In the genomic region with DNA sequence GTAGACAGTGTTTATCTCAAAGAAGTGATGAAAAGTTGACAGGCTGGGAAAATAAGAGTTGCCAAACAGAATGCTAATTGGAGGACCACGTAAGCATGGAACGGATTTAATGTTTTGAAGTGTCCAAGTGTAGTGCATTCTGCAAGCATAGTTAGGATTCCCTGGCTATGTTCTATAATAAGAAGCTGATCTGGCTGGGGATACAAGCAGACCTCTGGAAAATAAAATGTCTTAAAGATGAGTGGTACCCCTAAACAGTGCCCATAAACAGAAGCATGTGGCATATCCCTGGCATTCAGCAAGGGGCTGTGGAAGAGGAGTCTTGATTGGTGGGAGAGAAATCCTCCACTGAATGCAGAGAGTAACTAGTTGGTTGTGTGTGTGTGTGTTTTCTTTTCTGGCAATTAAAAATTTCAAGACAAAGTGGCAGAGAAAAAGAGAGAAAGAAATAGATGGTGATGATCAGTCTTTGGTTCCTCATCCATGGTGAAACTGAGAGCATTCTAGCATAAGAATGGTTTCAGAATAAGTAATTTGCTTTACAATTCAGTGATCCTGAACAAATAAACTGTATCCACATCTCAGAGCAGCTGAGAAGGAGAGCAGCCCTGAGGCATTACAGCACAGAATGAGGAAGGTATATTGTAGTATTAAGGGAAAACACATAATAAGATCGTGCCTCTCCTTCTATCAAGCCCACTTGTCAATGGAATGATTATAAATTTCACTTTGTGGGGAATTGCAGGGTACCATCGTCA, we compare ENCODE assay signal across 17 cellular contexts. TPM values are rescaled to one million over a fixed set of nuclear protein-coding genes. Genes with fewer than 3 reads are reported as not detected.
DNase-seq lines count a peak whose midpoint lies in the region; ATAC-seq and TF ChIP-seq lines count a peak whose summit lies in the region.
"Had no signal": no experiment of that assay in that cellular context is flagged by ENCODE, and none has a peak within 500 bp of the region (broad histone marks: within the 10 kb centered on the region; RNA-seq: fewer than 3 reads in every experiment).

No MANE protein-coding gene starts in this region.

- WGBS in esophagus squamous epithelium, 2 donors = 60 to 63% methylated on average over 4 of the region's 4 CpGs

- ATAC-seq in GM18861 (IDR thresholded peaks at IDR 0.05; ENCODE audit: unreplicated experiment) (peak; percentile 82), GM21786 (IDR thresholded peaks at IDR 0.05; ENCODE audit: unreplicated experiment) (peak; percentile 86), HG03108 (IDR thresholded peaks at IDR 0.05; ENCODE audit: unreplicated experiment) (peak; percentile 56)
- ATAC-seq: natural killer cell treated with Interleukin-12 subunit alpha and Interleukin-12 subunit beta and Interleukin-15 and Interleukin-18, amount 100 ng/mL, for 72 hours had no signal

- no peaks in the 10 kb centered on the region for H3K36me3 ChIP-seq in adipocyte (ENCODE audit: control insufficient read depth, insufficient read depth, low read length, severe bottlenecking)
- H3K36me3 ChIP-seq in esophagus squamous epithelium = no peaks in the 10 kb centered on the region
- H3K36me3 ChIP-seq: cardiac muscle cell, heart left ventricle, sigmoid colon had no signal

- H3K27me3 ChIP-seq in adipocyte (replicated peaks; ENCODE audit: control insufficient read depth, insufficient read depth, low read length) (no peaks in the 10 kb centered on the region), esophagus squamous epithelium (no peaks in the 10 kb centered on the region)
- H3K27me3 ChIP-seq: cardiac muscle cell, heart left ventricle, sigmoid colon had no signal

- intact Hi-C loops in esophagus squamous epithelium (cut with DNase I) = no loop called here

- TF ChIP-seq CTCF in esophagus squamous epithelium (IDR thresholded peaks at IDR 0.05) = no peak

- H3K9ac ChIP-seq in adipocyte (ENCODE audit: low read length) = no peak overlapping the region

- H3K9me3 ChIP-seq in adipocyte (ENCODE audit: control insufficient read depth, low read length) (no peaks in the 10 kb centered on the region), esophagus squamous epithelium (no peaks in the 10 kb centered on the region)
- H3K9me3 ChIP-seq: heart left ventricle, sigmoid colon had no signal

- no peak overlapping the region for H3K27ac ChIP-seq in esophagus squamous epithelium
- H3K27ac ChIP-seq: cardiac muscle cell, sigmoid colon had no signal

- H3K4me3 ChIP-seq in adipocyte (ENCODE audit: low read length) = no peak overlapping the region
- H3K4me3 ChIP-seq in esophagus squamous epithelium = no peak overlapping the region
- H3K4me3 ChIP-seq: cardiac muscle cell, heart left ventricle, sigmoid colon had no signal

- no peak for TF ChIP-seq POLR2A in esophagus squamous epithelium (IDR thresholded peaks at IDR 0.05)

- DNase-seq in adipocyte (ENCODE audit: low read depth) (peak; percentile 70), DMS 273 (lab: John Stamatoyannopoulos, UW; ENCODE audit: unreplicated experiment) (no peak), C1 segment of cervical spinal cord (lab: John Stamatoyannopoulos, UW) (no peak), ecto neural progenitor cell (ENCODE audit: low spot score) (no peak), esophagus squamous epithelium (lab: John Stamatoyannopoulos, UW) (no peak)
- DNase-seq: activated naive CD4-positive, alpha-beta T cell treated with anti-CD3 and anti-CD28 coated beads for 36 hours; DMS79 treated with DMSO at 0.1 percent for 48 hours; heart left ventricle; NCI-H2029 treated with DMSO at 0.1 percent for 48 hours; sigmoid colon had no signal

- H3K4me1 ChIP-seq in adipocyte (ENCODE audit: control insufficient read depth, insufficient read depth, low read length) (no peaks in the 10 kb centered on the region), esophagus squamous epithelium (no peaks in the 10 kb centered on the region)
- H3K4me1 ChIP-seq: heart left ventricle had no signal

RNA-seq across cellular contexts. Expression of a gene that starts 17.2 kb away (rescaled TPM):
- total RNA-seq in esophagus squamous epithelium = under 1 TPM; 0.23 to 0.83 (median 0.48) TPM
- total RNA-seq: activated CD8-positive, alpha-beta memory T cell treated with anti-CD3 and anti-CD28 coated beads for 36 hours; activated naive CD4-positive, alpha-beta T cell treated with anti-CD3 and anti-CD28 coated beads for 36 hours; cardiac muscle cell; natural killer cell treated with Interleukin-12 subunit alpha and Interleukin-12 subunit beta and Interleukin-15 and Interleukin-18, amount 100 ng/mL, for 72 hours; SK-MEL-5 had no signal
